In the genomic region with DNA sequence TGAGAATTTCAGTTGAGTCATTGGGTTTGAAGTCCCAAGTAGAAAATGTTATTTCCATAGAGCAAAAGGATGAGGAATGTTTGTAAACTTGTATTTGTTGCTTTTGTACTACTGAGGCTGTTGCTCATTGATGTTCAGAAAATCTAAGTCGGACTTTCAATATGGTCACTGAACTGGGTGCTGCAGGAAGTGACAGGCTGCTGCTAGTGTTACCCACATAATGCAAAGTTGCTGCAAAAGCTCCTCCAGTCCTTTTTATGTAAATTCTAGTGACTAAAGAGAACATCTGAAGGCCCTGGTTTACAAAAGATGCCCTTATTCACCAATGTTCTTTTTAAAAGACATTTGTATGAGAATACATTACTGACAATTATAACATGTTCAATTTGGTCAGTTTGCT, we compare ENCODE assay signal across 27 cellular contexts.
"Had no signal": no experiment of that assay in that cellular context is flagged by ENCODE, and none has a peak within 500 bp of the region (broad histone marks: within the 10 kb centered on the region; RNA-seq: fewer than 3 reads in every experiment).

No MANE protein-coding gene starts in this region.

- H3K4me3 Mint-ChIP-seq: activated naive CD4-positive, alpha-beta T cell treated with anti-CD3 and anti-CD28 coated beads, Interleukin-2, amount 50 U/mL, for 24 hours; activated naive CD8-positive, alpha-beta T cell treated with anti-CD3 and anti-CD28 coated beads, Interleukin-2, amount 50 U/mL, for 24 hours; central memory CD8-positive, alpha-beta T cell; dendritic cell treated with granulocyte-macrophage colony-stimulating factor and Interleukin-4, amounts not matched to agents 40 ng/mL and 50 ng/mL, for 4 days; endodermal cell; immature natural killer cell; nephron; T-helper 2 cell treated with Interferon-gamma antibody and Interleukin-4, amounts not matched to agents 5 μg/mL and 100 μg/mL, for 36 hours had no signal

- H3K27ac ChIP-seq: breast epithelium, right atrium auricular region, suprapubic skin, tibial artery, upper lobe of right lung had no signal

- ATAC-seq: activated naive CD8-positive, alpha-beta T cell treated with anti-CD3 and anti-CD28 coated beads, Interleukin-2, amount 50 U/mL, for 24 hours; esophagus mucosa; left colon; upper lobe of right lung had no signal

- H3K27ac Mint-ChIP-seq: activated naive CD4-positive, alpha-beta T cell treated with anti-CD3 and anti-CD28 coated beads, Interleukin-2, amount 50 U/mL, for 24 hours; activated naive CD8-positive, alpha-beta T cell treated with anti-CD3 and anti-CD28 coated beads, Interleukin-2, amount 50 U/mL, for 24 hours; dendritic cell treated with granulocyte-macrophage colony-stimulating factor and Interleukin-4, amounts not matched to agents 40 ng/mL and 50 ng/mL, for 4 days; endodermal cell; immature natural killer cell; nephron; T-helper 2 cell treated with Interferon-gamma antibody and Interleukin-4, amounts not matched to agents 5 μg/mL and 100 μg/mL, for 36 hours had no signal

- H3K9me3 Mint-ChIP-seq: activated naive CD4-positive, alpha-beta T cell treated with anti-CD3 and anti-CD28 coated beads, Interleukin-2, amount 50 U/mL, for 24 hours; central memory CD8-positive, alpha-beta T cell; nephron; T-helper 2 cell treated with Interferon-gamma antibody and Interleukin-4, amounts not matched to agents 5 μg/mL and 100 μg/mL, for 36 hours had no signal

- H3K9me3 ChIP-seq: breast epithelium, right atrium auricular region, suprapubic skin, tibial artery, upper lobe of right lung had no signal

- H3K27me3 Mint-ChIP-seq: activated naive CD4-positive, alpha-beta T cell treated with anti-CD3 and anti-CD28 coated beads, Interleukin-2, amount 50 U/mL, for 24 hours; central memory CD8-positive, alpha-beta T cell; dendritic cell treated with granulocyte-macrophage colony-stimulating factor and Interleukin-4, amounts not matched to agents 40 ng/mL and 50 ng/mL, for 4 days had no signal

- DNase-seq: activated CD4-positive, alpha-beta T cell treated with anti-CD3 and anti-CD28 coated beads for 4 hours; activated CD4-positive, alpha-beta T cell treated with anti-CD3 and anti-CD28 coated beads, Interleukin-2, amount 50 U/mL, for 4 hours; activated CD4-positive, CD25-positive, alpha-beta regulatory T cell; activated naive CD8-positive, alpha-beta T cell treated with anti-CD3 and anti-CD28 coated beads, Interleukin-2, amount 50 U/mL, for 24 hours; amygdala; endodermal cell; foreskin fibroblast; head of caudate nucleus; hypothalamus; immature natural killer cell; kidney; left colon; mammary epithelial cell; stimulated activated CD4-positive, alpha-beta T cell treated with anti-CD3 and anti-CD28 coated beads, Interleukin-1b, Interleukin-23, amount 100 ng/mL, for 48 hours; stimulated activated naive CD4-positive, alpha-beta T cell; tibial artery; upper lobe of right lung had no signal

- H3K4me2 ChIP-seq: smooth muscle cell had no signal

- H3K4me1 Mint-ChIP-seq: activated naive CD4-positive, alpha-beta T cell treated with anti-CD3 and anti-CD28 coated beads, Interleukin-2, amount 50 U/mL, for 24 hours; activated naive CD8-positive, alpha-beta T cell treated with anti-CD3 and anti-CD28 coated beads, Interleukin-2, amount 50 U/mL, for 24 hours; endodermal cell; immature natural killer cell; nephron had no signal

- H3K4me1 ChIP-seq: breast epithelium, right atrium auricular region, suprapubic skin, tibial artery, upper lobe of right lung had no signal

- H3K36me3 ChIP-seq: breast epithelium, right atrium auricular region, suprapubic skin, tibial artery, upper lobe of right lung had no signal

- H3K4me3 ChIP-seq: breast epithelium, right atrium auricular region, smooth muscle cell, suprapubic skin, tibial artery, upper lobe of right lung had no signal

- H3K27me3 ChIP-seq: breast epithelium, right atrium auricular region, suprapubic skin, tibial artery, upper lobe of right lung had no signal

- H3K36me3 Mint-ChIP-seq: activated naive CD4-positive, alpha-beta T cell treated with anti-CD3 and anti-CD28 coated beads, Interleukin-2, amount 50 U/mL, for 24 hours; immature natural killer cell had no signal
